ENCODE assay signal across 15 cellular contexts in the genomic region with DNA sequence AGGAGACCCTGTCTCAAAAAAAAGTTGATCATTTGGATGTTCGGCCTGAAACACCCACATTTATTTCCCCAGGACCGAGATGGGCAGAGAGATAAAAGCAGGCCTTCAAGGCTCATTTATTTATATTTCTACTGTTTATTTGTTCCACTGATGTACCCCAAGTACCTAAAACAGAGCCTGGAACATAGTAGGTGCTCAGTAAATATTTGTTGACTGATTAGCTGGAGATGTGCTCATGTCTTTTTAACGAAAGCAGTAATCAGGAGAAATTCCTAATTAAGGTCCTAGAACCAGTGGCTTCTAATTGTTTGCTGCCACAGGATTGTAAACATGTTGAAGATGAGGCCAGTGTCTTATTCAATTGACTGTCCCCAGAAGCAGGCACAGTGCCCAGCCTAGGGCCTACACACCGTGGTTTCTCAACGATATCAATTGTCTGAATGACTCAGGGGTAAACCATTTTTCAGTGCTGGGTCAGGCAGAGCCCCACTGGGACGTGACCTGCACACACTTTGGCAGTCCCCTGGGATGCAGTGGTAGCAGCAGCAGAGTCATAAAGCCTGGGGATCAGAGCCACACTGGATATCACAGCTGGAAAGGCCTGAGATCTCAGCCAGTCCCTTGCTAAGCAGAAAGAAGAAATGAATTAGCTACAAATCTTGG. TPM values are rescaled to one million over a fixed set of nuclear protein-coding genes. Genes with fewer than 3 reads are reported as not detected.
DNase-seq lines count a peak whose midpoint lies in the region; ATAC-seq and TF ChIP-seq lines count a peak whose summit lies in the region.
"Had no signal": no experiment of that assay in that cellular context is flagged by ENCODE, and none has a peak within 500 bp of the region (broad histone marks: within the 10 kb centered on the region; RNA-seq: fewer than 3 reads in every experiment).

No MANE protein-coding gene starts in this region.

- H4K20me1 ChIP-seq in neural progenitor cell (ENCODE audit: low read depth): no peaks in the 10 kb centered on the region

- DNase-seq in EL (peak; percentile 86), NCI-H460 (ENCODE audit: extremely low read depth, low read depth) (peak; percentile 78), coronary artery (ENCODE audit: low spot score) (peak; percentile 78), neural progenitor cell (ENCODE audit: low spot score) (no peak), superior temporal gyrus (ENCODE audit: extremely low spot score) (no peak), foreskin melanocyte (no peak), NCI-H510A (lab: John Stamatoyannopoulos, UW) (no peak)
- DNase-seq: activated CD4-positive, alpha-beta memory T cell treated with anti-CD3 and anti-CD28 coated beads for 36 hours; activated naive CD8-positive, alpha-beta T cell treated with anti-CD3 and anti-CD28 coated beads for 36 hours; DMS 273 treated with DMSO at 0.1 percent for 48 hours; NCI-H187 treated with DMSO at 0.1 percent for 48 hours; SHP77 treated with DMSO at 0.1 percent for 48 hours had no signal

- H3K27me3 ChIP-seq in neural progenitor cell: peaks cover 9% of the 10 kb centered on the region

- peaks cover 32% of the 10 kb centered on the region for H3F3A ChIP-seq in neural progenitor cell (ENCODE audit: low read depth)

- no peak overlapping the region for H3K4me2 ChIP-seq in neural progenitor cell

- no peak overlapping the region for H3K9ac ChIP-seq in neural progenitor cell

- no peak overlapping the region for H3K27ac Mint-ChIP-seq in neural progenitor cell
- H3K27ac Mint-ChIP-seq: activated CD4-positive, alpha-beta memory T cell treated with anti-CD3 and anti-CD28 coated beads for 36 hours; activated naive CD8-positive, alpha-beta T cell treated with anti-CD3 and anti-CD28 coated beads for 36 hours had no signal

- no peak overlapping the region for H2AFZ ChIP-seq in neural progenitor cell (replicated peaks)

- no peaks in the 10 kb centered on the region for H3K79me2 ChIP-seq in neural progenitor cell (ENCODE audit: low read depth)

- no peak for ATAC-seq in HG03135 (IDR thresholded peaks at IDR 0.05; ENCODE audit: unreplicated experiment)

- TF ChIP-seq CTCF in coronary artery (IDR thresholded peaks at IDR 0.05): no peak
- TF ChIP-seq CTCF in neural progenitor cell (IDR thresholded peaks at IDR 0.05): no peak

- H3K4me3 ChIP-seq in coronary artery: no peak overlapping the region
- H3K4me3 ChIP-seq in neural progenitor cell: no peak overlapping the region

- no peaks in the 10 kb centered on the region for H3K36me3 ChIP-seq in neural progenitor cell

- peaks cover 54% of the 10 kb centered on the region for H3K4me1 Mint-ChIP-seq in neural progenitor cell

- no peaks in the 10 kb centered on the region for H3K36me3 Mint-ChIP-seq in neural progenitor cell

- H3K9me3 ChIP-seq in neural progenitor cell (ENCODE audit: low read depth): no peaks in the 10 kb centered on the region

- H3K27me3 Mint-ChIP-seq in neural progenitor cell (ENCODE audit: insufficient read depth, low read depth): no peaks in the 10 kb centered on the region
- H3K27me3 Mint-ChIP-seq: activated CD4-positive, alpha-beta memory T cell treated with anti-CD3 and anti-CD28 coated beads for 36 hours; activated naive CD8-positive, alpha-beta T cell treated with anti-CD3 and anti-CD28 coated beads for 36 hours had no signal

- peak overlapping the region; percentile 38 for H3K4me3 Mint-ChIP-seq in neural progenitor cell
- H3K4me3 Mint-ChIP-seq: activated CD4-positive, alpha-beta memory T cell treated with anti-CD3 and anti-CD28 coated beads for 36 hours; activated naive CD8-positive, alpha-beta T cell treated with anti-CD3 and anti-CD28 coated beads for 36 hours had no signal

- H3K4me1 ChIP-seq in neural progenitor cell: peaks cover 12% of the 10 kb centered on the region

- H3K27ac ChIP-seq in coronary artery (no peak overlapping the region), neural progenitor cell (no peak overlapping the region)
- H3K27ac ChIP-seq: epithelial cell of prostate had no signal

- no peaks in the 10 kb centered on the region for H3K9me3 Mint-ChIP-seq in neural progenitor cell
- H3K9me3 Mint-ChIP-seq: activated CD4-positive, alpha-beta memory T cell treated with anti-CD3 and anti-CD28 coated beads for 36 hours had no signal

RNA-seq across cellular contexts. Expression of a gene that starts 34.8 kb away (rescaled TPM):
- not detected in 2 replicates for total RNA-seq in NCI-H460 (2014; rRNA removed; shearing (Covaris generic))
- 0.68 TPM in 1 of 2 replicates, not detected in the other for polyA plus RNA-seq in NCI-H460 (2014; cell fraction: nucleus; rRNA removed)
- total RNA-seq in neural progenitor cell (ENCODE audit: low replicate concordance): 0.06 TPM in 1 of 2 replicates, not detected in the other
- total RNA-seq: activated CD4-positive, alpha-beta memory T cell treated with anti-CD3 and anti-CD28 coated beads for 36 hours; activated naive CD8-positive, alpha-beta T cell treated with anti-CD3 and anti-CD28 coated beads for 36 hours; skeletal muscle tissue had no signal

RNA-seq across cellular contexts. Expression of a gene that starts 54.9 kb away (rescaled TPM):
- total RNA-seq in NCI-H460 (2014; rRNA removed; shearing (Covaris generic)): 40.2 and 41.8 TPM in 2 replicates
- polyA plus RNA-seq in NCI-H460 (2014; cell fraction: nucleus; rRNA removed): 41.1 and 46.0 TPM in 2 replicates
- total RNA-seq in neural progenitor cell (ENCODE audit: low replicate concordance): 18.2 and 20.8 TPM in 2 replicates

RNA-seq across cellular contexts. Expression of a gene that starts 56.4 kb away (rescaled TPM):
- total RNA-seq in NCI-H460 (2014; rRNA removed; shearing (Covaris generic)): 0.09 TPM in 1 of 2 replicates, not detected in the other
- not detected in 2 replicates for polyA plus RNA-seq in NCI-H460 (2014; cell fraction: nucleus; rRNA removed)
- not detected in 2 replicates for total RNA-seq in neural progenitor cell (ENCODE audit: low replicate concordance)
- total RNA-seq: activated CD4-positive, alpha-beta memory T cell treated with anti-CD3 and anti-CD28 coated beads for 36 hours; activated naive CD8-positive, alpha-beta T cell treated with anti-CD3 and anti-CD28 coated beads for 36 hours; skeletal muscle tissue had no signal

Comparison
In these comparisons a context has a peak if more than half of its experiments do, and no peak if none do; other contexts are left out.
1. DNase-seq: peak in EL (single experiment), NCI-H460 (single experiment) and coronary artery (single experiment); none in neural progenitor cell (single experiment), superior temporal gyrus (single experiment), foreskin melanocyte (single experiment) and NCI-H510A (single experiment).